Comparison of ENCODE assay signal across 8 cellular contexts in genomic region chr10:75108684-75109458, GRCh38. TPM values are rescaled to one million over a fixed set of nuclear protein-coding genes. Genes with fewer than 3 reads are reported as not detected.
DNase-seq lines count a peak whose midpoint lies in the region; ATAC-seq and TF ChIP-seq lines count a peak whose summit lies in the region.

No MANE protein-coding gene starts in this region.

- peak overlapping the region; percentile 87 for H3K27ac ChIP-seq in SJCRH30

- peak overlapping the region in 1 of 2 donors; percentile 72 for H3K27ac Mint-ChIP-seq in stimulated activated naive CD8-positive, alpha-beta T cell treated with anti-CD3 and anti-CD28 coated beads, Interleukin-15, amount 100 ng/mL, for 72 hours
- peak overlapping the region; percentile 95 for H3K27ac Mint-ChIP-seq in stimulated activated effector memory CD8-positive, alpha-beta T cell treated with anti-CD3 and anti-CD28 coated beads, Interleukin-12 subunit alpha, Interleukin-12 subunit beta, amount 100 ng/mL, for 72 hours

- H3K4me3 Mint-ChIP-seq in stimulated activated naive CD8-positive, alpha-beta T cell treated with anti-CD3 and anti-CD28 coated beads, Interleukin-15, amount 100 ng/mL, for 72 hours, result no peak overlapping the region
- peak overlapping the region; percentile 93 for H3K4me3 Mint-ChIP-seq in stimulated activated effector memory CD8-positive, alpha-beta T cell treated with anti-CD3 and anti-CD28 coated beads, Interleukin-12 subunit alpha, Interleukin-12 subunit beta, amount 100 ng/mL, for 72 hours

- H3K27me3 Mint-ChIP-seq in stimulated activated naive CD8-positive, alpha-beta T cell treated with anti-CD3 and anti-CD28 coated beads, Interleukin-15, amount 100 ng/mL, for 72 hours, result no peaks in the 10 kb centered on the region

- H3K36me3 ChIP-seq in SJCRH30, result no peaks in the 10 kb centered on the region

- TF ChIP-seq CTCF in fibroblast of the aortic adventitia (IDR thresholded peaks at IDR 0.05; ENCODE audit: insufficient read depth, low read length), result peak; percentile 69

- peaks cover 23% of the 10 kb centered on the region for H3K4me1 ChIP-seq in SJCRH30

- H3K27me3 ChIP-seq in SJCRH30, result no peaks in the 10 kb centered on the region

- peaks cover 7% of the 10 kb centered on the region for H3K36me3 Mint-ChIP-seq in stimulated activated effector memory CD8-positive, alpha-beta T cell treated with anti-CD3 and anti-CD28 coated beads, Interleukin-12 subunit alpha, Interleukin-12 subunit beta, amount 100 ng/mL, for 72 hours

- H3K9me3 ChIP-seq in SJCRH30 (replicated peaks), result no peaks in the 10 kb centered on the region

- ATAC-seq in stimulated activated naive CD8-positive, alpha-beta T cell treated with anti-CD3 and anti-CD28 coated beads, Interleukin-15, Interleukin-2, amounts not matched to agents 100 U/mL and 50 U/mL, for 24 hours, result no peak
- ATAC-seq in stimulated activated naive CD8-positive, alpha-beta T cell treated with anti-CD3 and anti-CD28 coated beads, Interleukin-15, amount 100 ng/mL, for 72 hours, result no peak
- ATAC-seq in stimulated activated effector memory CD8-positive, alpha-beta T cell treated with anti-CD3 and anti-CD28 coated beads, Interleukin-12 subunit alpha, Interleukin-12 subunit beta, amount 100 ng/mL, for 72 hours, result no peak
- ATAC-seq in HG03108 (IDR thresholded peaks at IDR 0.05; ENCODE audit: unreplicated experiment) (no peak), HG03378 (IDR thresholded peaks at IDR 0.05; ENCODE audit: unreplicated experiment) (no peak)

- peaks cover 42% of the 10 kb centered on the region for H3K4me1 Mint-ChIP-seq in stimulated activated naive CD8-positive, alpha-beta T cell treated with anti-CD3 and anti-CD28 coated beads, Interleukin-15, amount 100 ng/mL, for 72 hours
- peaks cover 41% of the 10 kb centered on the region for H3K4me1 Mint-ChIP-seq in stimulated activated effector memory CD8-positive, alpha-beta T cell treated with anti-CD3 and anti-CD28 coated beads, Interleukin-12 subunit alpha, Interleukin-12 subunit beta, amount 100 ng/mL, for 72 hours

- DNase-seq in stimulated activated naive CD8-positive, alpha-beta T cell treated with anti-CD3 and anti-CD28 coated beads, Interleukin-15, Interleukin-2, amounts not matched to agents 100 U/mL and 50 U/mL, for 24 hours, result peak; percentile 34
- no peak for DNase-seq in stimulated activated naive CD8-positive, alpha-beta T cell treated with anti-CD3 and anti-CD28 coated beads, Interleukin-15, amount 100 ng/mL, for 72 hours
- DNase-seq in SJCRH30 (peak; percentile 99), fibroblast of the aortic adventitia (ENCODE audit: low read depth) (no peak), GM19240 (ENCODE audit: insufficient read length, low spot score) (no peak)
- no peak for DNase-seq in stimulated activated effector memory CD8-positive, alpha-beta T cell treated with anti-CD3 and anti-CD28 coated beads, Interleukin-12 subunit alpha, Interleukin-12 subunit beta, amount 100 ng/mL, for 72 hours (ENCODE audit: low spot score in 2 of 2)

- peak overlapping the region; percentile 52 for H3K4me3 ChIP-seq in SJCRH30
- no peak overlapping the region for H3K4me3 ChIP-seq in fibroblast of the aortic adventitia (ENCODE audit: low read depth, low read length)

- peaks cover 0 to 6% of the 10 kb centered on the region in 2 donors for H3K9me3 Mint-ChIP-seq in stimulated activated naive CD8-positive, alpha-beta T cell treated with anti-CD3 and anti-CD28 coated beads, Interleukin-15, amount 100 ng/mL, for 72 hours
- no peaks in the 10 kb centered on the region for H3K9me3 Mint-ChIP-seq in stimulated activated effector memory CD8-positive, alpha-beta T cell treated with anti-CD3 and anti-CD28 coated beads, Interleukin-12 subunit alpha, Interleukin-12 subunit beta, amount 100 ng/mL, for 72 hours

RNA-seq across cellular contexts. Expression of gene SAMD8, which starts 2.6 kb away (rescaled TPM):
- total RNA-seq in SJCRH30 (2014; rRNA removed; shearing (Covaris generic)), result 16.4 and 20.2 TPM in 2 replicates
- total RNA-seq in fibroblast of the aortic adventitia (ENCODE audit: low replicate concordance), result 29.3 and 38.1 TPM in 2 replicates

Comparison
In these comparisons a context has a peak if more than half of its experiments do, and no peak if none do; other contexts are left out.
1. DNase-seq: peak in stimulated activated naive CD8-positive, alpha-beta T cell treated with anti-CD3 and anti-CD28 coated beads, Interleukin-15, Interleukin-2, amounts not matched to agents 100 U/mL and 50 U/mL, for 24 hours (single experiment) and SJCRH30 (2 of 2); none in stimulated activated naive CD8-positive, alpha-beta T cell treated with anti-CD3 and anti-CD28 coated beads, Interleukin-15, amount 100 ng/mL, for 72 hours (0 of 2), fibroblast of the aortic adventitia (single experiment), stimulated activated effector memory CD8-positive, alpha-beta T cell treated with anti-CD3 and anti-CD28 coated beads, Interleukin-12 subunit alpha, Interleukin-12 subunit beta, amount 100 ng/mL, for 72 hours (0 of 2) and GM19240 (single experiment).